16 cellular contexts compared by ENCODE assay signal in the genomic region with DNA sequence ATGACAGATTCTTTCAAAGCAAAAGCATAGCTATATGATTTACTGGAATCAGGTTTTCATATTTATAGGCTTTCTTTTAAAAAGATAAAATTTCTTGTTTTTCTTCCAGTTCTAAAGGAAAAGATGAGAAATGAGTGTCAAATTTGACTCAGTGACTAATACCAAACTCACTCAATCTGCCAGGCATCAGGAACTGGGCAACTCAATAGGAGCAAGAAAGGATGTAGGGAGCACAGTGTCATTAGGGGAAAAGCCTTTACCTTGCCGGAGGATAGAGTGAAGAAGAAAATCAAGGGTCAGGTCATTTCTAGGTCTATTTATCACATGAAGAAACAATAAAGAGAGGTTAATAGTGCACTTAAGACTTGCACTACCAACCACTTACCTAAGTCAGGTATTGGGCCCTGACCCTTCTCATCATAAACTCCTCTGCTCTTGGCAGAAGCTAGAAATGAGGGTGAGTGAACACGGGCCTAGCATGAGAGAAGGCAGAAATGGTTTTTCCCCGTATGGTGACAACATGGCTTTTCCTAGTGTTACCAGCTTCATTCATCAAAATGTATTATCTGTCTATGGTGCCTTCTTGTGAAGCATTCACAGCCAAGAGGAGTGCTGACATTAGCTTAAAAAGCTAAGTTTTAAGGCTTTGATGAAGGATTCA.
"Had no signal": no experiment of that assay in that cellular context is flagged by ENCODE, and none has a peak within 500 bp of the region (broad histone marks: within the 10 kb centered on the region; RNA-seq: fewer than 3 reads in every experiment).

No MANE protein-coding gene starts in this region.

- DNase-seq: activated CD4-positive, alpha-beta T cell treated with anti-CD3 and anti-CD28 coated beads for 4 hours; activated naive CD4-positive, alpha-beta T cell treated with Interleukin-2 at 50 U/mL for 16 hours; activated T-cell treated with anti-CD3 and anti-CD28 coated beads, Interleukin-2, amount 50 U/mL, for 4 hours; anterior cingulate cortex; dorsolateral prefrontal cortex; esophagus squamous epithelium; foreskin fibroblast; glutamatergic neuron; mucosa of descending colon; ovary; stimulated activated CD4-positive, alpha-beta T cell treated with anti-CD3 and anti-CD28 coated beads, Interleukin-4, amount 100 ng/mL, for 1 hour; stimulated activated CD8-positive, alpha-beta memory T cell treated with anti-CD3 and anti-CD28 coated beads, Interleukin-4, amount 100 ng/mL, for 48 hours; SW 1271; T1000 had no signal

- H3K9me3 Mint-ChIP-seq: activated T-cell treated with anti-CD3 and anti-CD28 coated beads, Interleukin-2, amount 50 U/mL, for 4 hours had no signal

- H3K36me3 ChIP-seq: esophagus squamous epithelium, ovary, SJSA1 had no signal

- H3K27ac ChIP-seq: esophagus squamous epithelium, ovary, SJSA1, VCaP had no signal

- ATAC-seq: mucosa of descending colon had no signal

- H3K4me3 Mint-ChIP-seq: activated T-cell treated with anti-CD3 and anti-CD28 coated beads, Interleukin-2, amount 50 U/mL, for 4 hours had no signal

- H3K4me3 ChIP-seq: dorsolateral prefrontal cortex, esophagus squamous epithelium, mucosa of descending colon, ovary, SJSA1 had no signal

- H3K4me1 ChIP-seq: esophagus squamous epithelium, SJSA1 had no signal

- H3K9me3 ChIP-seq: esophagus squamous epithelium, mucosa of descending colon, ovary, SJSA1 had no signal

- H3K27me3 ChIP-seq: dorsolateral prefrontal cortex, esophagus squamous epithelium, ovary, SJSA1 had no signal
